8 cellular contexts compared by ENCODE assay signal in the genomic region with DNA sequence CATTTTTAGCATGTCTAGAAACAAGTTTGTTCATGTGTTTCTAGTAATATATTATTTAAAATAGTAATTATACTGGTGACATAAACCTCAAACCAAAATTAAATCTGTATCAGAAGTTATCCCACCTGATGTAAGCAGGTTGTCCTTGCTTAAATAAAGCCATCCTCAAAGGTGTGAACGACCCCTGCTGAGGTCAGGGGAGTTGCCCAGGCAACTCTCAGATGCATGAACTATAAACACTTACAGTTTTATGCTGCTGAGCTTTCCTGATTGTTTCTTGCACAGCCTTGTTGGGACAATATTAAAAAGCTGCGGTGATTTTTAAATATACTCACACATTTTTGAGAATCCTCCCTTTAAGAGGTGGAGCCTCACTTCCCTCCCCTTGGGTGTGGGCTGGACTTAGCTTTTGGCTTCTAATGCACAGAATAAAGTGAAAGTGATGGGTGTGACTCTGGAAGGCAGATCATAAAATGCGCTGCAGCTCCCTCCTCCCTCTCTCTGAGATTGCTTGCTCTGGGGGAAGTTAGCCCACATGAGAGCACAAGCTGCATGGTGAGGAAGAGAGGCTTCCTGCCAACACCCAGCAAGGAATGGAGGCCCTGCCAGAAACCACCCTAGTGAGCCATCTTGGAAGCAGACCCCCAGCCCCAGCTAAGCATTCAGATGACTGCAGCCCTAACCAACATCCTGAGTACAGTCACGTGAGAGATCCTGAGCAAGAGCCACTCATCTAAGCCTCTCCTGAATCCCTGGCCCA.
A peak's percentile ranks its signal among the peaks of the same experiment; 100 is the strongest.
DNase-seq lines count a peak whose midpoint lies in the region; ATAC-seq, FAIRE-seq and TF ChIP-seq lines count a peak whose summit lies in the region.

No MANE protein-coding gene starts in this region.

- CTCF ChIA-PET in WTC11 (lab: Charles Lee) = no interaction called here

- H3K27me3 Mint-ChIP-seq in WTC11 (ENCODE audit: low read depth) = no peaks in the 10 kb centered on the region

- peak; percentile 64 for ATAC-seq in GM21619 (IDR thresholded peaks at IDR 0.05; ENCODE audit: unreplicated experiment)
- ATAC-seq in WTC11 = peak; percentile 71
- ATAC-seq in pancreas = peak in 3 of 4 donors; percentile 67 to 83 (median 79)

- H3K4me3 ChIP-seq in Loucy (ENCODE audit: low read length, poor library complexity, severe bottlenecking) (peak overlapping the region; percentile 52), pancreas (no peak overlapping the region)

- peaks cover 11% of the 10 kb centered on the region for H3K4me1 Mint-ChIP-seq in WTC11

- peaks cover 6% of the 10 kb centered on the region; the same call in 1 of the 2 replicates for H3K9me3 Mint-ChIP-seq in WTC11

- WGBS in pancreas, 2 donors = 63 to 67% methylated on average over 4 of the region's 4 CpGs

- peak overlapping the region; percentile 64 for H3K4me2 ChIP-seq in Loucy (ENCODE audit: low read depth, low read length, poor library complexity, severe bottlenecking)

- H4K20me1 ChIP-seq in Loucy (ENCODE audit: insufficient read depth, low read length, poor library complexity, severe bottlenecking) = no peaks in the 10 kb centered on the region

- DNase-seq in EH (ENCODE audit: low read depth) = peak; percentile 95
- no peak for DNase-seq in WTC11 (ENCODE audit: low spot score)
- no peak for DNase-seq in pancreas
- DNase-seq in HK-2 (ENCODE audit: unreplicated experiment) = no peak
- no peak for DNase-seq in HuH-7.5 (ENCODE audit: low spot score)

- no peak overlapping the region for H3K27ac ChIP-seq in pancreas

- H3K27me3 ChIP-seq in Loucy (ENCODE audit: insufficient read depth, low read length, poor library complexity, severe bottlenecking) (no peaks in the 10 kb centered on the region), pancreas (no peaks in the 10 kb centered on the region)

- peak; percentile 39 for FAIRE-seq in endometrium (lab: Jason Lieb, UNC)
- FAIRE-seq in pancreas (lab: Jason Lieb, UNC) = no peak

- H3K9me3 ChIP-seq in Loucy (ENCODE audit: insufficient read depth, low read depth, low read length) = no peaks in the 10 kb centered on the region
- H3K9me3 ChIP-seq in pancreas = no peaks in the 10 kb centered on the region

- POLR2A ChIA-PET in WTC11 (lab: Charles Lee) = no interaction called here

- H3F3A ChIP-seq in Loucy (ENCODE audit: low read depth) = no peaks in the 10 kb centered on the region

- TF ChIP-seq CTCF in Loucy (conservative IDR thresholded peaks at IDR 0.05; ENCODE audit: low read length) (no peak), WTC11 (IDR thresholded peaks at IDR 0.05) (no peak), pancreas (IDR thresholded peaks at IDR 0.05) (no peak)

- H3K9me2 ChIP-seq in Loucy (replicated peaks; ENCODE audit: low read depth, low read length) = no peaks in the 10 kb centered on the region

- peak overlapping the region; percentile 78 for H2AFZ ChIP-seq in Loucy (ENCODE audit: low read length)

- no peak overlapping the region for H3K27ac Mint-ChIP-seq in WTC11

- H3K36me3 Mint-ChIP-seq in WTC11 = no peaks in the 10 kb centered on the region

- no peak overlapping the region for H3K4me3 Mint-ChIP-seq in WTC11

- H3K4me1 ChIP-seq in Loucy (ENCODE audit: insufficient read depth, low read length, poor library complexity, severe bottlenecking) (peaks cover 10% of the 10 kb centered on the region), pancreas (no peaks in the 10 kb centered on the region)

- no peaks in the 10 kb centered on the region for H3K79me2 ChIP-seq in Loucy (ENCODE audit: insufficient read depth, low read length)

- intact Hi-C loops in pancreas (cut with DNase I) = no loop called here

- H3K36me3 ChIP-seq in Loucy (ENCODE audit: insufficient read depth, low read length) = no peaks in the 10 kb centered on the region
- no peaks in the 10 kb centered on the region for H3K36me3 ChIP-seq in pancreas

- H3K9ac ChIP-seq in Loucy (ENCODE audit: low read depth, low read length, poor library complexity, severe bottlenecking) = peak overlapping the region; percentile 57

TF ChIP-seq in WTC11, 78 proteins besides CTCF, POLR2A, EP300 and RAD21 (continues in another document):
- no peak for TF ChIP-seq ARID4B (CRISPR knock-in tag; IDR thresholded peaks at IDR 0.05; ENCODE audit: borderline replicate concordance)
- TF ChIP-seq NFE2L1 (CRISPR knock-in tag; IDR thresholded peaks at IDR 0.05) = no peak
- no peak for TF ChIP-seq ZNF425 (CRISPR knock-in tag; conservative IDR thresholded peaks at IDR 0.05)
- no peak for TF ChIP-seq PRDM15 (CRISPR knock-in tag; IDR thresholded peaks at IDR 0.05)
- TF ChIP-seq NFYB (CRISPR knock-in tag; conservative IDR thresholded peaks at IDR 0.05; ENCODE audit: low read depth) = no peak
- TF ChIP-seq USF2 (CRISPR knock-in tag; IDR thresholded peaks at IDR 0.05) = no peak
